In genomic region chr14:20624495-20625070, GRCh38 we compare ENCODE assay signal across 8 cellular contexts. TPM values are rescaled to one million over a fixed set of nuclear protein-coding genes. Genes with fewer than 3 reads are reported as not detected.
A peak's percentile ranks its signal among the peaks of the same experiment; 100 is the strongest.
DNase-seq lines count a peak whose midpoint lies in the region; ATAC-seq and TF ChIP-seq lines count a peak whose summit lies in the region.

No MANE protein-coding gene starts in this region.

- in situ Hi-C loops in Panc1 (cut with HindIII; ENCODE audit: low pct_unique_long_range_greater_than_20kb, low sequenced_read_pairs): no loop called here

- no peak for TF ChIP-seq CTCF in Panc1 (IDR thresholded peaks at IDR 0.05)
- TF ChIP-seq CTCF in right atrium auricular region (IDR thresholded peaks at IDR 0.05): no peak
- no peak for TF ChIP-seq CTCF in retinal pigment epithelial cell (conservative IDR thresholded peaks at IDR 0.05; ENCODE audit: low read depth, low read length)

- POLR2A ChIA-PET in Panc1 (lab: Charles Lee): no interaction called here

- CTCF ChIA-PET in Panc1 (lab: Charles Lee): no interaction called here

- H3K4me1 ChIP-seq in Panc1 (ENCODE audit: control insufficient read depth, insufficient read depth, low read length) (peaks cover 9% of the 10 kb centered on the region), adipocyte (ENCODE audit: control insufficient read depth, insufficient read depth, low read length) (peaks cover 39% of the 10 kb centered on the region), right atrium auricular region (peaks cover 0 to 35% of the 10 kb centered on the region in 2 donors)

- ATAC-seq in GM21529 (IDR thresholded peaks at IDR 0.05; ENCODE audit: unreplicated experiment): peak; percentile 66
- peak; percentile 74 for ATAC-seq in Panc1
- ATAC-seq in HG02798 (IDR thresholded peaks at IDR 0.05; ENCODE audit: poor library complexity, unreplicated experiment): no peak

- H3K9ac ChIP-seq in adipocyte (ENCODE audit: low read length): peak overlapping the region; percentile 59

- no peaks in the 10 kb centered on the region for H3K36me3 ChIP-seq in Panc1 (ENCODE audit: control insufficient read depth, insufficient read depth, low read length)
- H3K36me3 ChIP-seq in adipocyte (ENCODE audit: control insufficient read depth, insufficient read depth, low read length, severe bottlenecking): no peaks in the 10 kb centered on the region
- no peaks in the 10 kb centered on the region for H3K36me3 ChIP-seq in right atrium auricular region

- BruUV-seq in Panc1 (replicated peaks; lab: Mats Ljungman, UMichigan): no TSS peak

- intact Hi-C loops in Panc1 (cut with micrococcal nuclease; ENCODE audit: unreplicated experiment): no loop called here

- H3K9me3 ChIP-seq in Panc1 (ENCODE audit: control insufficient read depth, insufficient read depth, low read depth, low read length) (no peaks in the 10 kb centered on the region), adipocyte (ENCODE audit: control insufficient read depth, low read length) (no peaks in the 10 kb centered on the region), right atrium auricular region (no peaks in the 10 kb centered on the region)

- H3K4me3 ChIP-seq in Panc1 (ENCODE audit: low read depth in 2 of 2, low read length in 2 of 2) (peak overlapping the region; percentile 77 to 94), adipocyte (ENCODE audit: low read length) (peak overlapping the region; percentile 79), right atrium auricular region (peak overlapping the region in 1 of 2 donors; percentile 31), retinal pigment epithelial cell (ENCODE audit: low read length) (peak overlapping the region; percentile 58)

- H3K27ac ChIP-seq in Panc1 (ENCODE audit: low read length) (peak overlapping the region; percentile 59), right atrium auricular region (no peak overlapping the region)

- DNase-seq in AG20443 (ENCODE audit: low spot score) (peak; percentile 71), Panc1 (ENCODE audit: low read depth, low spot score) (no peak), adipocyte (ENCODE audit: low read depth) (peak; percentile 68), right atrium auricular region (ENCODE audit: low spot score) (peak; percentile 73), retinal pigment epithelial cell (ENCODE audit: low read depth) (no peak), amniotic stem cell (lab: John Stamatoyannopoulos, UW) (no peak)

- H3K27me3 ChIP-seq in Panc1 (ENCODE audit: control insufficient read depth, insufficient read depth, low read length) (peaks cover 2% of the 10 kb centered on the region; the same call in 1 of the 2 replicates), adipocyte (replicated peaks; ENCODE audit: control insufficient read depth, insufficient read depth, low read length) (no peaks in the 10 kb centered on the region), right atrium auricular region (no peaks in the 10 kb centered on the region)

RNA-seq across cellular contexts. Expression of gene OR6S1, which starts 16.9 kb away (rescaled TPM):
- total RNA-seq in Panc1 (2021; ENCODE audit: unreplicated experiment): not detected
- polyA plus RNA-seq in Panc1 (2012; ENCODE audit: insufficient read length): not detected
- total RNA-seq in right atrium auricular region: not detected

RNA-seq across cellular contexts. Expression of gene RNASE12, which starts 33.4 kb away (rescaled TPM):
- not detected for total RNA-seq in Panc1 (2021; ENCODE audit: unreplicated experiment)
- polyA plus RNA-seq in Panc1 (2012; ENCODE audit: insufficient read length): not detected
- not detected for total RNA-seq in right atrium auricular region

RNA-seq across cellular contexts. Expression of gene RNASE11, which starts 36.8 kb away (rescaled TPM):
- total RNA-seq in Panc1 (2021; ENCODE audit: unreplicated experiment): not detected
- not detected for polyA plus RNA-seq in Panc1 (2012; ENCODE audit: insufficient read length)
- total RNA-seq in right atrium auricular region: not detected

RNA-seq across cellular contexts. Expression of gene RNASE4, which starts 59.8 kb away (rescaled TPM):
- total RNA-seq in Panc1 (2021; ENCODE audit: unreplicated experiment) (3.3 TPM), right atrium auricular region (10 to 100 TPM; 19.5 to 44.4 TPM)
- 3.3 TPM for polyA plus RNA-seq in Panc1 (2012; ENCODE audit: insufficient read length)

Comparison
In these comparisons a context has a peak if more than half of its experiments do, and no peak if none do; other contexts are left out.
1. DNase-seq: peak in AG20443 (single experiment), adipocyte (single experiment) and right atrium auricular region (single experiment); none in Panc1 (single experiment), retinal pigment epithelial cell (single experiment) and amniotic stem cell (single experiment).